Comparison of ENCODE assay signal across 16 cellular contexts in the genomic region with DNA sequence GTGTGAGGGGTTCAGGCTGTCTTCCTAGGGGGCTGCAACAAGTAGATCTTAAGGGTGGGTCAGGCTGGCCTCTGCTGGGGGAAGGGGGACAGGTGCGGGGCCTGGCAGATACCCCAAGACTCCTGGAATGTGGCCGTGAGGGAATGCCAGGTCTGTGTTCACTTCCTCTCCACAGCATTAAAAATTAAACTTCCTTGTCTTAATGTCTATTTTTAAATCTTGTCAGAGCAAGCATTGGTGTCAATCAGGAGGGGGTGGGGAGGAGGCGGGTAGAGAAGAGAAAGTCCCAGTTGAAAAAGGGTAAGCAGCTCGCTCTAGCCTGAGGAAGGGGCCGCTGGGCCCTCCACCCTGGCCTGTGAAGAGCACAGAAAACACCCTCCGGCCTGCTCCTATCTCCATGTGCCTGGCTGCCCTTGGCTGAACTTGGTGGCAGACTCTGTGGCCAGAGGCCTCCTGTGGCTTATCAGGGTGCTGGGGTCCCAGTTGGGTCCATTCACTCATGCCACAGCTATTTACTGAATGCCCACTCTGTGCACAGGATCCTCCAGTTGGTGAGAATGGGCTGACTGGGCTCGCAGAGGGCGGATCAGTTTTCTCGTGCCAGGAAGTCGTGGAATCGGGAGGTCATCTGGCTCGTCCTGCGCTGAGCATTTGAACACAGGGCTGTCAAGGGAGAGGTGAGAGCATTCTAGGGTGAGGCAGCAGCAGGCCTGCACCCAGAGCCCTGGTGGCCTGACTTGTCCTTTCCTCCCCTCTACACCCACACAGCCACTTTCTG.
DNase-seq lines count a peak whose midpoint lies in the region; ATAC-seq and TF ChIP-seq lines count a peak whose summit lies in the region.
"Had no signal": no experiment of that assay in that cellular context is flagged by ENCODE, and none has a peak within 500 bp of the region (broad histone marks: within the 10 kb centered on the region; RNA-seq: fewer than 3 reads in every experiment).

No MANE protein-coding gene starts in this region.

- BruUV-seq in IMR-90 (replicated peaks; lab: Mats Ljungman, UMichigan), result no TSS peak

- H3K4me3 ChIP-seq in IMR-90 (ENCODE audit: insufficient read depth, low read depth, low read length), result no peak overlapping the region
- peak overlapping the region in 2 of 3 donors; percentile 31 to 40 for H3K4me3 ChIP-seq in skeletal muscle tissue (ENCODE audit: low read length in 3 of 3)
- H3K4me3 ChIP-seq: SJSA1 had no signal

- H3K27ac ChIP-seq in IMR-90 (ENCODE audit: insufficient read depth, low read length) (no peak overlapping the region), skeletal muscle tissue (ENCODE audit: low read depth, low read length) (peak overlapping the region; percentile 70)
- H3K27ac ChIP-seq: SJSA1 had no signal

- no peaks in the 10 kb centered on the region for H3K36me3 Mint-ChIP-seq in activated naive CD4-positive, alpha-beta T cell treated with anti-CD3 and anti-CD28 coated beads, Interleukin-2, amount 10 ng/mL, durations not matched to agents 7 days and 5 days
- H3K36me3 Mint-ChIP-seq: activated naive CD8-positive, alpha-beta T cell treated with anti-CD3 and anti-CD28 coated beads for 36 hours had no signal

- no peak for TF ChIP-seq POLR2A in IMR-90 (IDR thresholded peaks at IDR 0.05; ENCODE audit: low read depth, low read length)

- no peak overlapping the region for H4K8ac ChIP-seq in IMR-90 (ENCODE audit: low read depth in 2 of 2, low read length in 2 of 2)

- CTCF ChIA-PET in IMR-90 (lab: Yijun Ruan, JAX), result no interaction called here
- CTCF ChIA-PET in activated naive CD4-positive, alpha-beta T cell treated with anti-CD3 and anti-CD28 coated beads, Interleukin-2, amount 10 ng/mL, durations not matched to agents 7 days and 5 days (lab: Charles Lee), result interaction anchor here (1.1 to 2.2 kb wide), 2 partner anchors 12 to 70 kb away, joined by 4 to 8 read pairs; no protein-coding TSS in a partner anchor

- in situ Hi-C loops in IMR-90 (cut with MboI; ENCODE audit: low sequenced_read_pairs), result loop anchor here (5.0 kb wide), 1 partner anchor 69 kb away; no protein-coding TSS in a partner anchor

- H3K4ac ChIP-seq in IMR-90 (ENCODE audit: low read depth, low read length), result no peak overlapping the region

- H3K23ac ChIP-seq in IMR-90 (ENCODE audit: low read depth, low read length), result no peak overlapping the region

- TF ChIP-seq CTCF in IMR-90 (conservative IDR thresholded peaks at IDR 0.05; ENCODE audit: low read depth, low read length), result no peak

- H4K5ac ChIP-seq in IMR-90 (ENCODE audit: low read depth, low read length), result no peak overlapping the region

- WGBS in IMR-90 (ENCODE audit: extremely low coverage in 2 of 2, insufficient read length in 1 of 2), 2 experiments, result 90% methylated on average over 3 of the region's 13 CpGs; no CpG with 5 or more reads in 1 of the 2 experiments

- H3K4me2 ChIP-seq in IMR-90 (ENCODE audit: low read depth, low read length), result no peak overlapping the region

- peaks cover 8% of the 10 kb centered on the region for H3K4me1 ChIP-seq in IMR-90 (ENCODE audit: control insufficient read depth, insufficient read depth, low read length)
- H3K4me1 ChIP-seq in skeletal muscle tissue (ENCODE audit: control insufficient read depth in 3 of 3, insufficient read depth in 3 of 3, low read length in 3 of 3), result peaks cover 42 to 59% (median 47%) of the 10 kb centered on the region in 3 donors

- H4K20me1 ChIP-seq in IMR-90 (ENCODE audit: insufficient read depth, low read length), result peaks cover 18% of the 10 kb centered on the region

- no peak overlapping the region for H2BK120ac ChIP-seq in IMR-90 (ENCODE audit: low read depth, low read length)

- no peak overlapping the region for H2BK5ac ChIP-seq in IMR-90 (ENCODE audit: low read depth, low read length, poor library complexity, severe bottlenecking)

- no peak overlapping the region for H3K4me3 Mint-ChIP-seq in activated naive CD4-positive, alpha-beta T cell treated with anti-CD3 and anti-CD28 coated beads, Interleukin-2, amount 10 ng/mL, durations not matched to agents 7 days and 5 days
- H3K4me3 Mint-ChIP-seq: activated CD4-positive, alpha-beta T cell treated with anti-CD3 and anti-CD28 coated beads, Interleukin-2, amount 10 ng/mL, durations not matched to agents 24 days and 14 days; activated naive CD8-positive, alpha-beta T cell treated with anti-CD3 and anti-CD28 coated beads for 36 hours had no signal

- H3K9me3 Mint-ChIP-seq in activated naive CD4-positive, alpha-beta T cell treated with anti-CD3 and anti-CD28 coated beads, Interleukin-2, amount 10 ng/mL, durations not matched to agents 7 days and 5 days, result no peaks in the 10 kb centered on the region
- H3K9me3 Mint-ChIP-seq: activated CD4-positive, alpha-beta T cell treated with anti-CD3 and anti-CD28 coated beads, Interleukin-2, amount 10 ng/mL, durations not matched to agents 24 days and 14 days; activated naive CD8-positive, alpha-beta T cell treated with anti-CD3 and anti-CD28 coated beads for 36 hours had no signal

- no peaks in the 10 kb centered on the region; the same call in 1 of the 2 replicates for H3K9me1 ChIP-seq in IMR-90 (ENCODE audit: insufficient read depth, low read length)

- POLR2A ChIA-PET in IMR-90 (lab: Charles Lee; ENCODE audit: unreplicated experiment), result no interaction called here

- dilution Hi-C loops in IMR-90 (cut with HindIII; ENCODE audit: low sequenced_read_pairs, unreplicated experiment), result no loop called here

- H3K9me3 ChIP-seq in IMR-90 (ENCODE audit: control insufficient read depth, insufficient read depth, low read length) (no peaks in the 10 kb centered on the region), skeletal muscle tissue (ENCODE audit: control insufficient read depth in 3 of 3, low read length in 3 of 3) (no peaks in the 10 kb centered on the region)
- H3K9me3 ChIP-seq: BE2C, SJSA1 had no signal

- no peak overlapping the region for H3K56ac ChIP-seq in IMR-90 (ENCODE audit: extremely low read depth, insufficient read depth, low read length)

- no peak for TF ChIP-seq RAD21 in IMR-90 (IDR thresholded peaks at IDR 0.05; ENCODE audit: low read length)

- peaks cover 0 to 3% of the 10 kb centered on the region in 2 experiments; a peak in 1 of 4 replicates for H3K79me1 ChIP-seq in IMR-90 (ENCODE audit: low read depth in 1 of 2, low read length in 2 of 2)

- H3K36me3 ChIP-seq in IMR-90 (ENCODE audit: control insufficient read depth, insufficient read depth, low read length) (no peaks in the 10 kb centered on the region), skeletal muscle tissue (ENCODE audit: control insufficient read depth in 3 of 3, insufficient read depth in 3 of 3, low read length in 3 of 3) (no peaks in the 10 kb centered on the region)
- H3K36me3 ChIP-seq: SJSA1 had no signal

- H3K9ac ChIP-seq in IMR-90 (ENCODE audit: low read depth, low read length) (no peak overlapping the region), skeletal muscle tissue (ENCODE audit: low read depth in 1 of 3, low read length in 3 of 3) (peak overlapping the region; percentile 27 to 65 (median 38))

- H3K18ac ChIP-seq in IMR-90 (ENCODE audit: low read depth, low read length), result no peak overlapping the region

- H2BK15ac ChIP-seq in IMR-90 (ENCODE audit: low read depth, low read length), result no peak overlapping the region

- H4K91ac ChIP-seq in IMR-90 (ENCODE audit: insufficient read depth, low read depth, low read length), result no peak overlapping the region

- DNase-seq in IMR-90 (peak; percentile 17), cerebellar cortex (ENCODE audit: low spot score) (peak; percentile 54), kidney tubule cell (ENCODE audit: low spot score) (peak; percentile 79)
- no peak for DNase-seq in activated naive CD4-positive, alpha-beta T cell treated with anti-CD3 and anti-CD28 coated beads, Interleukin-2, amount 10 ng/mL, durations not matched to agents 7 days and 5 days
- DNase-seq: activated CD4-positive, alpha-beta T cell treated with anti-CD3 and anti-CD28 coated beads, Interleukin-2, amount 10 ng/mL, durations not matched to agents 24 days and 14 days; activated naive CD8-positive, alpha-beta T cell treated with anti-CD3 and anti-CD28 coated beads for 36 hours; activated T-cell treated with anti-CD3 and anti-CD28 coated beads for 4 hours; erythroblast; kidney glomerular epithelial cell; NCI-H345; T-helper 9 cell had no signal

- H2BK20ac ChIP-seq in IMR-90 (ENCODE audit: low read depth, low read length), result no peak overlapping the region

- ATAC-seq in IMR-90 (ENCODE audit: low read depth), result peak; percentile 19; the same call in 1 of the 2 replicates
- ATAC-seq in HG03442 (IDR thresholded peaks at IDR 0.05; ENCODE audit: unreplicated experiment), result no peak
- ATAC-seq in GM19035 (IDR thresholded peaks at IDR 0.05; ENCODE audit: unreplicated experiment), result no peak

- H3K14ac ChIP-seq in IMR-90 (replicated peaks; ENCODE audit: low read depth, low read length), result no peak overlapping the region

- H3K27ac Mint-ChIP-seq in activated naive CD4-positive, alpha-beta T cell treated with anti-CD3 and anti-CD28 coated beads, Interleukin-2, amount 10 ng/mL, durations not matched to agents 7 days and 5 days, result no peak overlapping the region
- H3K27ac Mint-ChIP-seq: activated CD4-positive, alpha-beta T cell treated with anti-CD3 and anti-CD28 coated beads, Interleukin-2, amount 10 ng/mL, durations not matched to agents 24 days and 14 days; activated naive CD8-positive, alpha-beta T cell treated with anti-CD3 and anti-CD28 coated beads for 36 hours had no signal

- no peak overlapping the region for H2AK5ac ChIP-seq in IMR-90 (ENCODE audit: low read depth, low read length)

- no peak overlapping the region for H2AFZ ChIP-seq in IMR-90 (replicated peaks; ENCODE audit: low read length, poor library complexity)

- H3K4me1 Mint-ChIP-seq in activated naive CD4-positive, alpha-beta T cell treated with anti-CD3 and anti-CD28 coated beads, Interleukin-2, amount 10 ng/mL, durations not matched to agents 7 days and 5 days, result peaks cover 3% of the 10 kb centered on the region
- H3K4me1 Mint-ChIP-seq: activated CD4-positive, alpha-beta T cell treated with anti-CD3 and anti-CD28 coated beads, Interleukin-2, amount 10 ng/mL, durations not matched to agents 24 days and 14 days had no signal

- intact Hi-C loops in IMR-90 (cut with micrococcal nuclease), result no loop called here

- H3K27me3 Mint-ChIP-seq in activated naive CD4-positive, alpha-beta T cell treated with anti-CD3 and anti-CD28 coated beads, Interleukin-2, amount 10 ng/mL, durations not matched to agents 7 days and 5 days, result peaks cover 36% of the 10 kb centered on the region

- H3K27me3 ChIP-seq in IMR-90 (ENCODE audit: control insufficient read depth, insufficient read depth, low read length) (peaks cover 6% of the 10 kb centered on the region), skeletal muscle tissue (ENCODE audit: control insufficient read depth in 3 of 3, insufficient read depth in 3 of 3, low read length in 3 of 3) (peaks cover 0 to 5% (median 0%) of the 10 kb centered on the region in 3 donors)
- H3K27me3 ChIP-seq: BE2C had no signal

- H2AK9ac ChIP-seq in IMR-90 (replicated peaks; ENCODE audit: low read depth, low read length, poor library complexity), result peak overlapping the region; percentile 40

TF ChIP-seq in IMR-90, 13 proteins besides CTCF, POLR2A, EP300 and RAD21:
- TF ChIP-seq CHD1 (IDR thresholded peaks at IDR 0.05; ENCODE audit: low read depth, low read length) (no peak), FOS (IDR thresholded peaks at IDR 0.05; ENCODE audit: low read depth, low read length) (no peak), RCOR1 (IDR thresholded peaks at IDR 0.05; ENCODE audit: insufficient replicate concordance, low read length) (no peak)
TF ChIP-seq in IMR-90: peak in this region for 0.
